Comparison of ENCODE assay signal across 20 cellular contexts in genomic region chr9:69364510-69365150, GRCh38. TPM values are rescaled to one million over a fixed set of nuclear protein-coding genes. Genes with fewer than 3 reads are reported as not detected.
"Had no signal": no experiment of that assay in that cellular context is flagged by ENCODE, and none has a peak within 500 bp of the region (broad histone marks: within the 10 kb centered on the region; RNA-seq: fewer than 3 reads in every experiment).

No MANE protein-coding gene starts in this region.

- H3K36me3 ChIP-seq: adrenal gland, Peyer's patch had no signal

- ATAC-seq: activated CD4-positive, CD25-positive, alpha-beta regulatory T cell treated with anti-CD3 and anti-CD28 coated beads, Interleukin-2, amount 50 U/mL, for 24 hours; activated CD8-positive, alpha-beta T cell treated with anti-CD3 and anti-CD28 coated beads for 36 hours; activated T-cell treated with anti-CD3 and anti-CD28 coated beads, Interleukin-2, amount 50 U/mL, for 72 hours had no signal

- H3K27ac ChIP-seq: adrenal gland, Peyer's patch, RWPE1 had no signal

- H3K9me3 ChIP-seq: adrenal gland, Peyer's patch had no signal

- H3K27me3 ChIP-seq: adrenal gland, Peyer's patch had no signal

- H3K4me3 ChIP-seq: adrenal gland, Peyer's patch had no signal

- H3K4me1 ChIP-seq: adrenal gland, Peyer's patch had no signal

- DNase-seq: activated CD4-positive, alpha-beta T cell treated with anti-CD3 and anti-CD28 coated beads for 4 hours; activated CD8-positive, alpha-beta memory T cell treated with anti-CD3 and anti-CD28 coated beads, Interleukin-2, amount 50 U/mL, for 4 hours; activated CD8-positive, alpha-beta T cell treated with anti-CD3 and anti-CD28 coated beads for 36 hours; activated gamma-delta T cell treated with Interleukin-2 at 50 U/mL for 16 hours; activated naive CD4-positive, alpha-beta T cell treated with anti-CD3 and anti-CD28 coated beads, Interleukin-2, amount 50 U/mL, for 16 hours; activated naive CD8-positive, alpha-beta T cell treated with anti-CD3 and anti-CD28 coated beads, Interleukin-2, amount 10 ng/mL, durations not matched to agents 7 days and 5 days; activated T-cell treated with anti-CD3 and anti-CD28 coated beads, Interleukin-2, amount 50 U/mL, for 72 hours; adrenal gland; anterior cingulate cortex; MM.1S; NCI-H1105; NCI-H1436; NCI-H1694 treated with DMSO at 0.1 percent for 48 hours; NCI-H2029 treated with DMSO at 0.1 percent for 48 hours; NCI-H524; Peyer's patch; SHP77 treated with DMSO at 0.1 percent for 48 hours had no signal

RNA-seq across cellular contexts. Expression of gene ENTREP1, which starts 39.6 kb away (rescaled TPM):
- total RNA-seq: activated CD8-positive, alpha-beta T cell treated with anti-CD3 and anti-CD28 coated beads for 36 hours; activated naive CD8-positive, alpha-beta T cell treated with anti-CD3 and anti-CD28 coated beads, Interleukin-2, amount 10 ng/mL, durations not matched to agents 7 days and 5 days; activated T-cell treated with anti-CD3 and anti-CD28 coated beads, Interleukin-2, amount 50 U/mL, for 72 hours; activated T-helper 2 cell treated with anti-CD3 and anti-CD28 coated beads, Interferon-gamma antibody, Interleukin-2, Interleukin-4, amounts not matched to agents 10 μg/mL and 5 μg/mL and 100 μg/mL, durations not matched to agents 14 hours and 24 hours and 36 hours had no signal
